ENCODE assay signal across 24 cellular contexts in the genomic region with DNA sequence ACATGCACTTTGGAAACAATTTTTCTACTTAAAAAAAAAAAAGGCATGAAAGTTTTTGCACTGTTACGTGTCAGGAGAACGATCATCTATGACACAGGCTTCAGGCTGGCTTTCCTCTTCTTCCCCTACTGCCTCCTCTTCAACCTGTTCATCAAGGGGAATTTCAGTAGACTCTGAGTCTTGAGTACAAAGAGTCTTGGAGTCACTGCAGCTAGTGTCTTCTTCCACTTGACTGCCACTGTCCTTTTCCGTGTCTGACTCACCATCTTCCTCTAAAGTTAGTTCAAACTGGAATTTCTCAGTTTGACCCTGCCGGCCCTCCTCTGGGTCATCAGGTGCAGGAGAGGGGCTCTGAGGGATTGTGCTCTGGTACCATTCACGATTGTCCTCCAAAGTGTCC.
"Had no signal": no experiment of that assay in that cellular context is flagged by ENCODE, and none has a peak within 500 bp of the region (broad histone marks: within the 10 kb centered on the region; RNA-seq: fewer than 3 reads in every experiment).

No MANE protein-coding gene starts in this region.

- DNase-seq: activated CD4-positive, alpha-beta T cell treated with anti-CD3 and anti-CD28 coated beads for 36 hours; activated CD4-positive, alpha-beta T cell treated with anti-CD3 and anti-CD28 coated beads, Interleukin-2, amount 50 U/mL, for 48 hours; activated CD4-positive, CD25-positive, alpha-beta regulatory T cell; activated CD8-positive, alpha-beta memory T cell treated with anti-CD3 and anti-CD28 coated beads, Interleukin-2, amount 50 U/mL, for 48 hours; activated effector memory CD4-positive, alpha-beta T cell treated with anti-CD3 and anti-CD28 coated beads, Interleukin-2, amount 50 U/mL, for 16 hours; activated naive CD4-positive, alpha-beta T cell treated with anti-CD3 and anti-CD28 coated beads for 36 hours; anterior cingulate cortex; effector CD8-positive, alpha-beta T cell; glutamatergic neuron; left ventricle myocardium inferior; mucosa of descending colon; ovary; retina; stimulated activated CD4-positive, alpha-beta T cell treated with anti-CD3 and anti-CD28 coated beads, Interleukin-12 subunit alpha, Interleukin-12 subunit beta, amount 100 ng/mL, for 4 hours; stimulated activated CD4-positive, alpha-beta T cell treated with anti-CD3 and anti-CD28 coated beads, Interleukin-4, amount 100 ng/mL, for 1 hour; T-cell; uterus had no signal

- H3K4me3 ChIP-seq: left ventricle myocardium inferior, lung, mucosa of descending colon, ovary, skin epidermis, uterus had no signal

- ATAC-seq: activated CD4-positive, alpha-beta T cell treated with anti-CD3 and anti-CD28 coated beads for 36 hours; mucosa of descending colon; sciatic nerve had no signal

- H3K27me3 ChIP-seq: ovary, uterus had no signal

- H3K27ac Mint-ChIP-seq: activated CD4-positive, alpha-beta T cell treated with anti-CD3 and anti-CD28 coated beads for 36 hours; activated naive CD4-positive, alpha-beta T cell treated with anti-CD3 and anti-CD28 coated beads for 36 hours; progenitor cell of endocrine pancreas; stimulated activated naive CD8-positive, alpha-beta T cell treated with anti-CD3 and anti-CD28 coated beads, Interleukin-15, Interleukin-2, amounts not matched to agents 100 ng/mL and 50 ng/mL, for 24 hours; T-cell; T-helper 2 cell treated with Interferon-gamma antibody and Interleukin-4, amounts not matched to agents 5 μg/mL and 100 μg/mL, for 36 hours; type B pancreatic cell had no signal

- H3K9me3 Mint-ChIP-seq: activated naive CD4-positive, alpha-beta T cell treated with anti-CD3 and anti-CD28 coated beads for 36 hours; stimulated activated naive CD8-positive, alpha-beta T cell treated with anti-CD3 and anti-CD28 coated beads, Interleukin-15, Interleukin-2, amounts not matched to agents 100 ng/mL and 50 ng/mL, for 24 hours; T-cell; T-helper 2 cell treated with Interferon-gamma antibody and Interleukin-4, amounts not matched to agents 5 μg/mL and 100 μg/mL, for 36 hours; type B pancreatic cell had no signal

- H3K27me3 Mint-ChIP-seq: activated CD4-positive, alpha-beta T cell treated with anti-CD3 and anti-CD28 coated beads for 36 hours; progenitor cell of endocrine pancreas; stimulated activated naive CD8-positive, alpha-beta T cell treated with anti-CD3 and anti-CD28 coated beads, Interleukin-15, Interleukin-2, amounts not matched to agents 100 ng/mL and 50 ng/mL, for 24 hours; T-cell; type B pancreatic cell had no signal

- H3K9me3 ChIP-seq: left ventricle myocardium inferior, mucosa of descending colon, ovary, uterus had no signal

- H3K4me3 Mint-ChIP-seq: activated CD4-positive, alpha-beta T cell treated with anti-CD3 and anti-CD28 coated beads for 36 hours; activated naive CD4-positive, alpha-beta T cell treated with anti-CD3 and anti-CD28 coated beads for 36 hours; stimulated activated naive CD8-positive, alpha-beta T cell treated with anti-CD3 and anti-CD28 coated beads, Interleukin-15, Interleukin-2, amounts not matched to agents 100 ng/mL and 50 ng/mL, for 24 hours; T-cell; T-helper 2 cell treated with Interferon-gamma antibody and Interleukin-4, amounts not matched to agents 5 μg/mL and 100 μg/mL, for 36 hours; type B pancreatic cell had no signal

- H3K27ac ChIP-seq: left ventricle myocardium inferior, ovary, skin epidermis, uterus had no signal

- H3K36me3 ChIP-seq: ovary, uterus had no signal

- H3K4me1 ChIP-seq: uterus had no signal
